Comparison of ENCODE assay signal across 8 cellular contexts in genomic region chr5:136062563-136063274, GRCh38. TPM values are rescaled to one million over a fixed set of nuclear protein-coding genes. Genes with fewer than 3 reads are reported as not detected.
DNase-seq lines count a peak whose midpoint lies in the region; ATAC-seq and TF ChIP-seq lines count a peak whose summit lies in the region.

No MANE protein-coding gene starts in this region.

- H3K27ac Mint-ChIP-seq in mesothelial cell of epicardium: no peak overlapping the region

- peak; percentile 74 for ATAC-seq in HG02610 (IDR thresholded peaks at IDR 0.05; ENCODE audit: unreplicated experiment)

- H3K9ac ChIP-seq in mammary epithelial cell (ENCODE audit: insufficient read depth, low read length): no peak overlapping the region

- peak; percentile 20 for DNase-seq in AG08396 (ENCODE audit: low spot score)
- peak; percentile 23 for DNase-seq in GM03348 (ENCODE audit: low spot score)
- DNase-seq in NCI-H2171 (lab: John Stamatoyannopoulos, UW): peak; percentile 19
- DNase-seq in mammary epithelial cell: peak; percentile 53
- DNase-seq in myocyte (ENCODE audit: low read depth): peak; percentile 52
- DNase-seq in mesothelial cell of epicardium (ENCODE audit: low spot score in 2 of 2, unreplicated experiment in 2 of 2): no peak
- DNase-seq in cortex of kidney (lab: John Stamatoyannopoulos, UW): no peak

- TF ChIP-seq CTCF in mammary epithelial cell (conservative IDR thresholded peaks at IDR 0.05 in 1 of 2, IDR thresholded peaks at IDR 0.05 in 1 of 2; ENCODE audit: extremely low read depth in 1 of 2, insufficient read depth in 1 of 2, low read depth in 1 of 2, low read length in 2 of 2) (peak; percentile 55 to 70), mesothelial cell of epicardium (IDR thresholded peaks at IDR 0.05; ENCODE audit: unreplicated experiment) (no peak)

- H3K9me3 ChIP-seq in mammary epithelial cell (replicated peaks; ENCODE audit: insufficient read depth, low read length): no peaks in the 10 kb centered on the region

- peaks cover 18% of the 10 kb centered on the region for H3K4me1 Mint-ChIP-seq in mesothelial cell of epicardium

- intact Hi-C loops in mammary epithelial cell (cut with micrococcal nuclease): loop anchor here (1.0 to 10.0 kb wide), 5 partner anchors 56 to 712 kb away; no protein-coding TSS in a partner anchor

- H3K4me1 ChIP-seq in mammary epithelial cell (ENCODE audit: insufficient read depth, low read length): peaks cover 14% of the 10 kb centered on the region

- H3K79me2 ChIP-seq in mammary epithelial cell (ENCODE audit: insufficient read depth, low read length): no peaks in the 10 kb centered on the region

- H3K27me3 Mint-ChIP-seq in mesothelial cell of epicardium (ENCODE audit: low read depth): no peaks in the 10 kb centered on the region

- H3K36me3 Mint-ChIP-seq in mesothelial cell of epicardium: peaks cover 30% of the 10 kb centered on the region

- peaks cover 32% of the 10 kb centered on the region for H3K36me3 ChIP-seq in mammary epithelial cell (ENCODE audit: insufficient read depth, low read length)

- WGBS in mammary epithelial cell (ENCODE audit: low coverage, missing lambda C conversion rate): 80% methylated on average over 5 of the region's 5 CpGs

- no peaks in the 10 kb centered on the region for H3K27me3 ChIP-seq in mammary epithelial cell (ENCODE audit: insufficient read depth, low read length)

- H3K9me3 Mint-ChIP-seq in mesothelial cell of epicardium: no peaks in the 10 kb centered on the region

- H3K4me2 ChIP-seq in mammary epithelial cell (ENCODE audit: insufficient read depth, low read depth, low read length): no peak overlapping the region

- dilution Hi-C loops in mammary epithelial cell (cut with HindIII; ENCODE audit: low sequenced_read_pairs): no loop called here

- no peaks in the 10 kb centered on the region for H4K20me1 ChIP-seq in mammary epithelial cell (ENCODE audit: insufficient read depth, low read length)

- H3K4me3 Mint-ChIP-seq in mesothelial cell of epicardium: no peak overlapping the region

- in situ Hi-C loops in mammary epithelial cell (cut with MboI; ENCODE audit: low sequenced_read_pairs in 2 of 2): loop anchor here in 1 of 2 donors (5.0 kb wide), 1 partner anchor 120 kb away; no protein-coding TSS in a partner anchor

- H3K4me3 ChIP-seq in mammary epithelial cell (replicated peaks in 1 of 3; ENCODE audit: insufficient read depth in 1 of 3, low read depth in 2 of 3, low read length in 3 of 3): no peak overlapping the region

- CTCF ChIA-PET in mammary epithelial cell (lab: Charles Lee; ENCODE audit: low non-redundant PET): interaction anchor here (0.7 kb wide), 1 partner anchor 29 kb away, joined by 3 read pairs; no protein-coding TSS in a partner anchor

- no peak overlapping the region for H3K27ac ChIP-seq in mammary epithelial cell (ENCODE audit: insufficient read depth, low read depth, low read length)

- H2AFZ ChIP-seq in mammary epithelial cell (ENCODE audit: low read depth, low read length): no peak overlapping the region

- BruUV-seq in mammary epithelial cell (replicated peaks; lab: Mats Ljungman, UMichigan): no TSS peak

RNA-seq across cellular contexts. Expression of gene TGFBI, which starts 33.9 kb away (rescaled TPM):
- total RNA-seq in mammary epithelial cell (10 to 100 TPM; 56.0 to 77.3 TPM), myocyte (758 and 1,068 TPM in 2 replicates), mesothelial cell of epicardium (339 to 354 TPM (median 345 TPM) in 3 replicates)
- polyA plus RNA-seq in mammary epithelial cell: 264 TPM
- polyA minus RNA-seq in mammary epithelial cell: 390 TPM
- 508 TPM for polyA plus RNA-seq in myocyte (2012)

Comparison
In these comparisons a context has a peak if more than half of its experiments do, and no peak if none do; other contexts are left out.
1. DNase-seq: peak in AG08396 (single experiment), GM03348 (single experiment), NCI-H2171 (single experiment), mammary epithelial cell (single experiment) and myocyte (single experiment); none in mesothelial cell of epicardium (0 of 2) and cortex of kidney (single experiment).